In genomic region chr7:149753370-149754233, GRCh38 we compare ENCODE assay signal across 9 cellular contexts. TPM values are rescaled to one million over a fixed set of nuclear protein-coding genes. Genes with fewer than 3 reads are reported as not detected.
DNase-seq lines count a peak whose midpoint lies in the region; ATAC-seq lines count a peak whose summit lies in the region.
"Had no signal": no experiment of that assay in that cellular context is flagged by ENCODE, and none has a peak within 500 bp of the region (broad histone marks: within the 10 kb centered on the region; RNA-seq: fewer than 3 reads in every experiment).

No MANE protein-coding gene starts in this region.

- intact Hi-C loops in activated CD4-positive, alpha-beta T cell treated with anti-CD3 and anti-CD28 coated beads for 36 hours (cut with DNase I, micrococcal nuclease) = no loop called here

- CTCF ChIA-PET in activated CD4-positive, alpha-beta T cell treated with anti-CD3 and anti-CD28 coated beads for 36 hours (lab: Charles Lee) = interaction anchor here (0.7 kb wide), 1 partner anchor 49 kb away, joined by 4 read pairs; no protein-coding TSS in a partner anchor

- H3K36me3 Mint-ChIP-seq in activated CD4-positive, alpha-beta T cell treated with anti-CD3 and anti-CD28 coated beads for 36 hours (ENCODE audit: low read depth) = no peaks in the 10 kb centered on the region
- H3K36me3 Mint-ChIP-seq: activated naive CD4-positive, alpha-beta T cell treated with anti-CD3 and anti-CD28 coated beads, Interleukin-2, amount 50 U/mL, for 24 hours had no signal

- DNase-seq in Daoy (ENCODE audit: low read depth) = peak; percentile 64
- DNase-seq in NCI-H128 (lab: John Stamatoyannopoulos, UW; ENCODE audit: unreplicated experiment) = peak; percentile 17
- DNase-seq in ecto neural progenitor cell (ENCODE audit: low spot score) = peak; percentile 68
- peak; percentile 5 for DNase-seq in non-pigmented ciliary epithelial cell (ENCODE audit: low read depth)
- DNase-seq in GDM1 (lab: John Stamatoyannopoulos, UW) = no peak
- DNase-seq in activated CD4-positive, alpha-beta T cell treated with anti-CD3 and anti-CD28 coated beads for 36 hours = no peak
- no peak for DNase-seq in stimulated activated CD4-positive, alpha-beta T cell treated with anti-CD3 and anti-CD28 coated beads, Interleukin-1b, Interleukin-23, amount 100 ng/mL, for 48 hours
- no peak for DNase-seq in activated CD8-positive, alpha-beta memory T cell treated with anti-CD3 and anti-CD28 coated beads, Interleukin-2, amount 50 U/mL, for 4 hours

- no peak overlapping the region for H3K4me3 Mint-ChIP-seq in activated CD4-positive, alpha-beta T cell treated with anti-CD3 and anti-CD28 coated beads for 36 hours
- H3K4me3 Mint-ChIP-seq: activated naive CD4-positive, alpha-beta T cell treated with anti-CD3 and anti-CD28 coated beads, Interleukin-2, amount 50 U/mL, for 24 hours had no signal

- no peak for ATAC-seq in activated CD4-positive, alpha-beta T cell treated with anti-CD3 and anti-CD28 coated beads for 36 hours

- H3K4me1 Mint-ChIP-seq in activated CD4-positive, alpha-beta T cell treated with anti-CD3 and anti-CD28 coated beads for 36 hours = no peaks in the 10 kb centered on the region
- H3K4me1 Mint-ChIP-seq: activated naive CD4-positive, alpha-beta T cell treated with anti-CD3 and anti-CD28 coated beads, Interleukin-2, amount 50 U/mL, for 24 hours had no signal

- peaks cover 3% of the 10 kb centered on the region for H3K9me3 Mint-ChIP-seq in activated CD4-positive, alpha-beta T cell treated with anti-CD3 and anti-CD28 coated beads for 36 hours (ENCODE audit: low read depth)
- H3K9me3 Mint-ChIP-seq: activated naive CD4-positive, alpha-beta T cell treated with anti-CD3 and anti-CD28 coated beads, Interleukin-2, amount 50 U/mL, for 24 hours had no signal

- H3K27ac Mint-ChIP-seq in activated CD4-positive, alpha-beta T cell treated with anti-CD3 and anti-CD28 coated beads for 36 hours = no peak overlapping the region
- H3K27ac Mint-ChIP-seq: activated naive CD4-positive, alpha-beta T cell treated with anti-CD3 and anti-CD28 coated beads, Interleukin-2, amount 50 U/mL, for 24 hours had no signal

- no peaks in the 10 kb centered on the region for H3K27me3 Mint-ChIP-seq in activated CD4-positive, alpha-beta T cell treated with anti-CD3 and anti-CD28 coated beads for 36 hours
- H3K27me3 Mint-ChIP-seq: activated naive CD4-positive, alpha-beta T cell treated with anti-CD3 and anti-CD28 coated beads, Interleukin-2, amount 50 U/mL, for 24 hours had no signal

- POLR2A ChIA-PET in activated CD4-positive, alpha-beta T cell treated with anti-CD3 and anti-CD28 coated beads for 36 hours (lab: Charles Lee) = no interaction called here

RNA-seq across cellular contexts. Expression of gene ZNF467, which starts 19.8 kb away (rescaled TPM):
- 0.34 and 0.80 TPM in 2 replicates for total RNA-seq in Daoy (2014; rRNA removed; shearing (Covaris generic))
- under 1 TPM; 0.23 to 0.25 TPM for total RNA-seq in activated CD4-positive, alpha-beta T cell treated with anti-CD3 and anti-CD28 coated beads for 36 hours

Comparison
In these comparisons a context has a peak if more than half of its experiments do, and no peak if none do; other contexts are left out.
1. DNase-seq: peak in Daoy (single experiment), NCI-H128 (single experiment), ecto neural progenitor cell (single experiment) and non-pigmented ciliary epithelial cell (single experiment); none in GDM1 (single experiment), activated CD4-positive, alpha-beta T cell treated with anti-CD3 and anti-CD28 coated beads for 36 hours (single experiment), stimulated activated CD4-positive, alpha-beta T cell treated with anti-CD3 and anti-CD28 coated beads, Interleukin-1b, Interleukin-23, amount 100 ng/mL, for 48 hours (single experiment) and activated CD8-positive, alpha-beta memory T cell treated with anti-CD3 and anti-CD28 coated beads, Interleukin-2, amount 50 U/mL, for 4 hours (single experiment).